Comparison of ENCODE assay signal across 17 cellular contexts in genomic region chr13:75587679-75588078, GRCh38. TPM values are rescaled to one million over a fixed set of nuclear protein-coding genes. Genes with fewer than 3 reads are reported as not detected.
A peak's percentile ranks its signal among the peaks of the same experiment; 100 is the strongest.
DNase-seq lines count a peak whose midpoint lies in the region; ATAC-seq, FAIRE-seq and TF ChIP-seq lines count a peak whose summit lies in the region.
"Had no signal": no experiment of that assay in that cellular context is flagged by ENCODE, and none has a peak within 500 bp of the region (broad histone marks: within the 10 kb centered on the region; RNA-seq: fewer than 3 reads in every experiment).

No MANE protein-coding gene starts in this region.

- no peak overlapping the region; the same call in 2 of the 3 replicates for H2BK15ac ChIP-seq in IMR-90 (ENCODE audit: low read depth, low read length)

- in situ Hi-C loops in IMR-90 (cut with MboI; ENCODE audit: low sequenced_read_pairs), result no loop called here

- H2BK120ac ChIP-seq in IMR-90 (ENCODE audit: low read depth, low read length), result no peak overlapping the region

- no peak overlapping the region for H3K4me3 Mint-ChIP-seq in CD4-positive, alpha-beta memory T cell
- H3K4me3 Mint-ChIP-seq: stimulated activated naive CD8-positive, alpha-beta T cell treated with anti-CD3 and anti-CD28 coated beads, Interleukin-15, Interleukin-2, amounts not matched to agents 100 ng/mL and 50 ng/mL, for 24 hours had no signal

- H2BK5ac ChIP-seq in IMR-90 (ENCODE audit: low read depth, low read length, poor library complexity, severe bottlenecking), result no peak overlapping the region

- no peak overlapping the region for H3K4me2 ChIP-seq in IMR-90 (ENCODE audit: low read depth, low read length)

- no peak overlapping the region for H2AK9ac ChIP-seq in IMR-90 (replicated peaks; ENCODE audit: low read depth, low read length, poor library complexity)

- H3K14ac ChIP-seq in IMR-90 (replicated peaks; ENCODE audit: low read depth, low read length), result peak overlapping the region; percentile 7; the same call in 1 of the 2 replicates

- H3K79me1 ChIP-seq in IMR-90 (ENCODE audit: low read depth in 1 of 2, low read length in 2 of 2), result peaks cover 3 to 12% of the 10 kb centered on the region in 2 experiments; a peak in 2 of 4 replicates

- no peaks in the 10 kb centered on the region for H3K27me3 ChIP-seq in IMR-90 (ENCODE audit: control insufficient read depth, insufficient read depth, low read length)
- no peaks in the 10 kb centered on the region for H3K27me3 ChIP-seq in CD4-positive, alpha-beta memory T cell (ENCODE audit: insufficient read depth, low read length)
- H3K27me3 ChIP-seq: adrenal gland, pancreas had no signal

- POLR2A ChIA-PET in IMR-90 (lab: Charles Lee; ENCODE audit: unreplicated experiment), result no interaction called here
- POLR2A ChIA-PET in CD4-positive, alpha-beta memory T cell (lab: Charles Lee; ENCODE audit: partially characterized antibody), result no interaction called here

- WGBS in IMR-90 (ENCODE audit: extremely low coverage in 2 of 2, insufficient read length in 1 of 2), 2 experiments, result no CpG with 5 or more reads among the region's 1 CpG

- dilution Hi-C loops in IMR-90 (cut with HindIII; ENCODE audit: low sequenced_read_pairs, unreplicated experiment), result no loop called here

- H4K91ac ChIP-seq in IMR-90 (ENCODE audit: insufficient read depth, low read depth, low read length), result no peak overlapping the region

- peaks cover 6% of the 10 kb centered on the region; the same call in 1 of the 2 replicates for H3K9me3 ChIP-seq in IMR-90 (ENCODE audit: control insufficient read depth, insufficient read depth, low read length)
- H3K9me3 ChIP-seq in CD4-positive, alpha-beta memory T cell (ENCODE audit: control insufficient read depth in 1 of 2, low read length in 2 of 2), result peaks cover 0 to 5% of the 10 kb centered on the region in 2 donors
- H3K9me3 ChIP-seq: adrenal gland, pancreas had no signal

- FAIRE-seq in GM12891 (lab: Jason Lieb, UNC), result peak; percentile 41
- FAIRE-seq: pancreas had no signal

- H3K27ac Mint-ChIP-seq in CD4-positive, alpha-beta memory T cell, result no peak overlapping the region
- H3K27ac Mint-ChIP-seq: stimulated activated naive CD8-positive, alpha-beta T cell treated with anti-CD3 and anti-CD28 coated beads, Interleukin-15, Interleukin-2, amounts not matched to agents 100 ng/mL and 50 ng/mL, for 24 hours had no signal

- CTCF ChIA-PET in IMR-90 (lab: Yijun Ruan, JAX), result no interaction called here
- CTCF ChIA-PET in CD4-positive, alpha-beta memory T cell (lab: Charles Lee; ENCODE audit: partially characterized antibody), result no interaction called here

- H3K9me3 Mint-ChIP-seq in CD4-positive, alpha-beta memory T cell, result peaks cover 2 to 16% (median 5%) of the 10 kb centered on the region in 8 donors

- H3K4me1 Mint-ChIP-seq in CD4-positive, alpha-beta memory T cell, result peaks cover 0 to 7% (median 2%) of the 10 kb centered on the region in 4 donors

- TF ChIP-seq RAD21 in IMR-90 (IDR thresholded peaks at IDR 0.05; ENCODE audit: low read length), result no peak

- H3K23ac ChIP-seq in IMR-90 (ENCODE audit: low read depth, low read length), result no peak overlapping the region

- peak overlapping the region; percentile 7; the same call in 1 of the 2 replicates for H2AK5ac ChIP-seq in IMR-90 (ENCODE audit: low read depth, low read length)

- TF ChIP-seq CTCF in IMR-90 (conservative IDR thresholded peaks at IDR 0.05; ENCODE audit: low read depth, low read length), result no peak

- no peak overlapping the region for H2AFZ ChIP-seq in IMR-90 (replicated peaks; ENCODE audit: low read length, poor library complexity)

- intact Hi-C loops in IMR-90 (cut with micrococcal nuclease), result no loop called here
- intact Hi-C loops in CD4-positive, alpha-beta memory T cell (cut with micrococcal nuclease), result no loop called here

- no peak overlapping the region for H2BK20ac ChIP-seq in IMR-90 (ENCODE audit: low read depth, low read length)

- H3K36me3 Mint-ChIP-seq in CD4-positive, alpha-beta memory T cell, result peaks cover 52 to 64% of the 10 kb centered on the region in 2 donors

- no peak overlapping the region for H4K5ac ChIP-seq in IMR-90 (ENCODE audit: low read depth, low read length)

- no peak for DNase-seq in GM12891 (ENCODE audit: insufficient read length, low spot score)
- peak; percentile 4 for DNase-seq in IMR-90
- DNase-seq in amniotic epithelial cell (ENCODE audit: low read depth), result peak; percentile 22
- DNase-seq in kidney tubule cell (ENCODE audit: low spot score), result peak; percentile 12
- DNase-seq in CD4-positive, alpha-beta memory T cell, result no peak
- no peak for DNase-seq in kidney glomerular epithelial cell (lab: John Stamatoyannopoulos, UW)
- DNase-seq: activated CD4-positive, alpha-beta T cell treated with anti-CD3 and anti-CD28 coated beads, Interleukin-2, amount 50 U/mL, for 4 hours; adrenal gland; Calu3; KG1; NCI-H1436; pancreas; SHP77 treated with DMSO at 0.1 percent for 48 hours; T1000 had no signal

- H3K18ac ChIP-seq in IMR-90 (ENCODE audit: low read depth, low read length), result no peak overlapping the region

- no peak overlapping the region for H3K4me3 ChIP-seq in IMR-90 (ENCODE audit: insufficient read depth, low read depth, low read length)
- no peak overlapping the region for H3K4me3 ChIP-seq in CD4-positive, alpha-beta memory T cell (ENCODE audit: low read length in 2 of 2)
- H3K4me3 ChIP-seq: adrenal gland, pancreas had no signal

- TF ChIP-seq POLR2A in GM12891 (IDR thresholded peaks at IDR 0.05; ENCODE audit: low read depth, low read length) (no peak), IMR-90 (IDR thresholded peaks at IDR 0.05; ENCODE audit: low read depth, low read length) (no peak)

- no peak overlapping the region for H3K56ac ChIP-seq in IMR-90 (ENCODE audit: extremely low read depth, insufficient read depth, low read length)

- H3K4me1 ChIP-seq in IMR-90 (ENCODE audit: control insufficient read depth, insufficient read depth, low read length), result no peaks in the 10 kb centered on the region
- H3K4me1 ChIP-seq in CD4-positive, alpha-beta memory T cell (ENCODE audit: insufficient read depth, low read length), result no peaks in the 10 kb centered on the region
- H3K4me1 ChIP-seq: adrenal gland, pancreas had no signal

- H4K20me1 ChIP-seq in IMR-90 (ENCODE audit: insufficient read depth, low read length), result no peaks in the 10 kb centered on the region

- peaks cover 3% of the 10 kb centered on the region; the same call in 1 of the 2 replicates for H3K9me1 ChIP-seq in IMR-90 (ENCODE audit: insufficient read depth, low read length)

- H4K8ac ChIP-seq in IMR-90 (ENCODE audit: low read depth in 2 of 2, low read length in 2 of 2), result no peak overlapping the region

- H3K27ac ChIP-seq in IMR-90 (ENCODE audit: insufficient read depth, low read length), result no peak overlapping the region
- H3K27ac ChIP-seq in CD4-positive, alpha-beta memory T cell (ENCODE audit: low read depth, low read length), result no peak overlapping the region
- H3K27ac ChIP-seq: adrenal gland, pancreas had no signal

- no TSS peak for BruUV-seq in IMR-90 (replicated peaks; lab: Mats Ljungman, UMichigan)

- no peak overlapping the region for H3K9ac ChIP-seq in IMR-90 (ENCODE audit: low read depth, low read length)

- peaks cover 6% of the 10 kb centered on the region for H3K36me3 ChIP-seq in IMR-90 (ENCODE audit: control insufficient read depth, insufficient read depth, low read length)
- no peaks in the 10 kb centered on the region for H3K36me3 ChIP-seq in CD4-positive, alpha-beta memory T cell (ENCODE audit: insufficient read depth, low read length)

- H3K4ac ChIP-seq in IMR-90 (ENCODE audit: low read depth, low read length), result no peak overlapping the region

- ATAC-seq in IMR-90 (ENCODE audit: low read depth) (no peak), GM18858 (IDR thresholded peaks at IDR 0.05; ENCODE audit: unreplicated experiment) (no peak), HG02981 (IDR thresholded peaks at IDR 0.05; ENCODE audit: unreplicated experiment) (no peak)

- no peaks in the 10 kb centered on the region for H3K27me3 Mint-ChIP-seq in CD4-positive, alpha-beta memory T cell
- H3K27me3 Mint-ChIP-seq: stimulated activated naive CD8-positive, alpha-beta T cell treated with anti-CD3 and anti-CD28 coated beads, Interleukin-15, Interleukin-2, amounts not matched to agents 100 ng/mL and 50 ng/mL, for 24 hours had no signal

TF ChIP-seq in GM12891, 5 proteins besides CTCF, POLR2A, EP300 and RAD21 (continues in another document):
- no peak for TF ChIP-seq SPI1 (IDR thresholded peaks at IDR 0.05; ENCODE audit: low read depth, low read length)
- no peak for TF ChIP-seq POLR2AphosphoS5 (IDR thresholded peaks at IDR 0.05; ENCODE audit: low read depth, low read length)
- TF ChIP-seq TAF1 (IDR thresholded peaks at IDR 0.05; ENCODE audit: low read depth, low read length), result no peak
- no peak for TF ChIP-seq POU2F2 (IDR thresholded peaks at IDR 0.05; ENCODE audit: low read depth, low read length)

TF ChIP-seq in IMR-90, 13 proteins besides CTCF, POLR2A, EP300 and RAD21 (continues in another document):
- no peak for TF ChIP-seq MXI1 (IDR thresholded peaks at IDR 0.05; ENCODE audit: borderline replicate concordance, low read depth, low read length)
- TF ChIP-seq CHD1 (IDR thresholded peaks at IDR 0.05; ENCODE audit: low read depth, low read length), result no peak

RNA-seq across cellular contexts. Expression of gene UCHL3, which starts 38.1 kb away (rescaled TPM):
- 41.4 TPM for polyA plus RNA-seq in GM12891 (2012; ENCODE audit: low read depth, missing spikeins)
- total RNA-seq in IMR-90 (2012; rRNA removed), result 60.8 and 63.8 TPM in 2 replicates
- 65.0 and 68.3 TPM in 2 replicates for polyA plus RNA-seq in IMR-90 (2012; rRNA removed)
- 15.2 and 33.7 TPM in 2 replicates for polyA plus RNA-seq in IMR-90 (2012; cell fraction: cytosol; rRNA removed)
- 2.6 and 34.8 TPM in 2 replicates for polyA plus RNA-seq in IMR-90 (2012; cell fraction: nucleus; rRNA removed; ENCODE audit: low replicate concordance)
- total RNA-seq in CD4-positive, alpha-beta memory T cell, result 10 to 100 TPM; 17.5 to 20.2 TPM
- polyA plus RNA-seq in CD4-positive, alpha-beta memory T cell, result 10 to 100 TPM; 47.2 to 87.4 TPM

RNA-seq across cellular contexts. Expression of gene LMO7, which starts 48.5 kb away (rescaled TPM):
- 84.3 TPM for polyA plus RNA-seq in GM12891 (2012; ENCODE audit: low read depth, missing spikeins)
- 367 and 485 TPM in 2 replicates for total RNA-seq in IMR-90 (2012; rRNA removed)
- 222 and 266 TPM in 2 replicates for polyA plus RNA-seq in IMR-90 (2012; rRNA removed)
- polyA plus RNA-seq in IMR-90 (2012; cell fraction: cytosol; rRNA removed), result 78.3 and 114 TPM in 2 replicates
- 533 and 693 TPM in 2 replicates for polyA plus RNA-seq in IMR-90 (2012; cell fraction: nucleus; rRNA removed; ENCODE audit: low replicate concordance)
- 10 to 100 TPM; 25.7 to 29.4 TPM for total RNA-seq in CD4-positive, alpha-beta memory T cell
- 10 to 100 TPM in 1 of 2 donors, 1 to 10 TPM in 1; 5.4 to 14.3 TPM for polyA plus RNA-seq in CD4-positive, alpha-beta memory T cell

RNA-seq across cellular contexts. Expression of gene COMMD6, which starts 50.0 kb away (rescaled TPM):
- polyA plus RNA-seq in GM12891 (2012; ENCODE audit: low read depth, missing spikeins), result 293 TPM
- total RNA-seq in IMR-90 (2012; rRNA removed), result 26.7 and 144 TPM in 2 replicates
- polyA plus RNA-seq in IMR-90 (2012; rRNA removed), result 63.5 and 65.3 TPM in 2 replicates
- polyA plus RNA-seq in IMR-90 (2012; cell fraction: cytosol; rRNA removed), result 149 and 260 TPM in 2 replicates
- polyA plus RNA-seq in IMR-90 (2012; cell fraction: nucleus; rRNA removed; ENCODE audit: low replicate concordance), result 14.2 and 26.6 TPM in 2 replicates
- total RNA-seq in CD4-positive, alpha-beta memory T cell, result 100 to 1,000 TPM; 227 to 254 TPM
- 100 to 1,000 TPM; 517 to 640 TPM for polyA plus RNA-seq in CD4-positive, alpha-beta memory T cell

Comparison
In these comparisons a context has a peak if more than half of its experiments do, and no peak if none do; other contexts are left out.
1. DNase-seq: peak in IMR-90 (single experiment), amniotic epithelial cell (single experiment) and kidney tubule cell (single experiment); none in GM12891 (single experiment), CD4-positive, alpha-beta memory T cell (0 of 5) and kidney glomerular epithelial cell (single experiment).
2. RNA of gene LMO7, which starts 48.5 kb away (total RNA-seq): 367 to 485 TPM in IMR-90; 25.7 to 29.4 TPM in CD4-positive, alpha-beta memory T cell; every median in the first group is over 10 times any median in the second.